Comparison of ENCODE assay signal across 12 cellular contexts in genomic region chr6:130945401-130945919, GRCh38.
DNase-seq lines count a peak whose midpoint lies in the region; ATAC-seq, FAIRE-seq and TF ChIP-seq lines count a peak whose summit lies in the region.
"Had no signal": no experiment of that assay in that cellular context is flagged by ENCODE, and none has a peak within 500 bp of the region (broad histone marks: within the 10 kb centered on the region; RNA-seq: fewer than 3 reads in every experiment).

No MANE protein-coding gene starts in this region.

- no peaks in the 10 kb centered on the region for H3K36me3 Mint-ChIP-seq in astrocyte (ENCODE audit: low read depth, unreplicated experiment)
- H3K36me3 Mint-ChIP-seq in progenitor cell of endocrine pancreas (ENCODE audit: insufficient read depth), result no peaks in the 10 kb centered on the region
- no peaks in the 10 kb centered on the region for H3K36me3 Mint-ChIP-seq in CD4-positive, alpha-beta T cell (ENCODE audit: low read depth)

- H3K79me2 ChIP-seq in astrocyte (ENCODE audit: insufficient read depth, low read length), result peaks cover 3% of the 10 kb centered on the region

- H3K27me3 Mint-ChIP-seq in astrocyte (ENCODE audit: low read depth, unreplicated experiment) (no peaks in the 10 kb centered on the region), progenitor cell of endocrine pancreas (no peaks in the 10 kb centered on the region)
- no peaks in the 10 kb centered on the region for H3K27me3 Mint-ChIP-seq in CD4-positive, alpha-beta T cell

- H4K20me1 ChIP-seq in astrocyte (ENCODE audit: insufficient read depth, low read length), result no peaks in the 10 kb centered on the region

- H3K9me3 Mint-ChIP-seq in astrocyte (ENCODE audit: unreplicated experiment) (no peaks in the 10 kb centered on the region), progenitor cell of endocrine pancreas (ENCODE audit: low read depth) (no peaks in the 10 kb centered on the region)
- H3K9me3 Mint-ChIP-seq in CD4-positive, alpha-beta T cell, result no peaks in the 10 kb centered on the region
- H3K9me3 Mint-ChIP-seq: activated naive CD4-positive, alpha-beta T cell treated with anti-CD3 and anti-CD28 coated beads for 36 hours had no signal

- peak overlapping the region; percentile 58 for H3K4me2 ChIP-seq in astrocyte (ENCODE audit: low read length)

- peak; percentile 65 for FAIRE-seq in astrocyte (lab: Jason Lieb, UNC)

- CTCF ChIA-PET in CD4-positive, alpha-beta T cell (lab: Charles Lee), result no interaction called here

- no peaks in the 10 kb centered on the region for H3K9me3 ChIP-seq in astrocyte (ENCODE audit: insufficient read depth, low read depth, low read length)
- no peaks in the 10 kb centered on the region for H3K9me3 ChIP-seq in CD4-positive, alpha-beta T cell (ENCODE audit: control insufficient read depth, low read length)

- no peaks in the 10 kb centered on the region for H3K36me3 ChIP-seq in astrocyte (ENCODE audit: insufficient read depth, low read length)

- no peak overlapping the region for H2AFZ ChIP-seq in astrocyte (ENCODE audit: low read depth, low read length)

- peaks cover 34% of the 10 kb centered on the region for H3K4me1 Mint-ChIP-seq in astrocyte (ENCODE audit: low read depth, unreplicated experiment)
- peaks cover 30% of the 10 kb centered on the region for H3K4me1 Mint-ChIP-seq in progenitor cell of endocrine pancreas (ENCODE audit: low read depth)
- no peaks in the 10 kb centered on the region for H3K4me1 Mint-ChIP-seq in CD4-positive, alpha-beta T cell (ENCODE audit: low read depth)

- POLR2A ChIA-PET in CD4-positive, alpha-beta T cell (lab: Charles Lee), result no interaction called here

- H3K27me3 ChIP-seq in astrocyte (ENCODE audit: insufficient read depth, low read length), result no peaks in the 10 kb centered on the region
- H3K27me3 ChIP-seq in CD4-positive, alpha-beta T cell (ENCODE audit: control insufficient read depth, insufficient read depth, low read length), result no peaks in the 10 kb centered on the region

- intact Hi-C loops in CD4-positive, alpha-beta T cell (cut with DNase I, micrococcal nuclease), result no loop called here

- DNase-seq in COLO829 (ENCODE audit: low spot score) (peak; percentile 59), astrocyte (ENCODE audit: low read depth) (peak; percentile 78), lung microvascular endothelial cell (ENCODE audit: low read depth in 2 of 2) (peak; percentile 36 to 60), progenitor cell of endocrine pancreas (ENCODE audit: low spot score, unreplicated experiment) (no peak)
- no peak for DNase-seq in CD4-positive, alpha-beta T cell
- DNase-seq in stimulated activated CD4-positive, alpha-beta T cell treated with anti-CD3 and anti-CD28 coated beads, Interleukin-1b, Interleukin-23, amount 100 ng/mL, for 48 hours, result no peak
- DNase-seq in activated CD8-positive, alpha-beta memory T cell treated with anti-CD3 and anti-CD28 coated beads for 24 hours, result no peak
- DNase-seq: activated naive CD4-positive, alpha-beta T cell treated with anti-CD3 and anti-CD28 coated beads for 36 hours; effector CD8-positive, alpha-beta T cell; NCI-H446 treated with DMSO at 0.1 percent for 48 hours had no signal

- H3K4me3 Mint-ChIP-seq in astrocyte (ENCODE audit: unreplicated experiment) (peak overlapping the region; percentile 23), progenitor cell of endocrine pancreas (ENCODE audit: low read depth) (no peak overlapping the region)
- no peak overlapping the region for H3K4me3 Mint-ChIP-seq in CD4-positive, alpha-beta T cell
- H3K4me3 Mint-ChIP-seq: activated naive CD4-positive, alpha-beta T cell treated with anti-CD3 and anti-CD28 coated beads for 36 hours had no signal

- peaks cover 9% of the 10 kb centered on the region for H3K4me1 ChIP-seq in astrocyte (ENCODE audit: insufficient read depth, low read length)

- ATAC-seq in HG02798 (IDR thresholded peaks at IDR 0.05; ENCODE audit: poor library complexity, unreplicated experiment), result peak; percentile 42
- no peak for ATAC-seq in CD4-positive, alpha-beta T cell (ENCODE audit: poor library complexity)
- ATAC-seq: SK-N-SH treated with all-trans-retinoic acid at 6 μM for 48 hours had no signal

- peak overlapping the region; percentile 27 for H3K4me3 ChIP-seq in astrocyte (ENCODE audit: insufficient read depth, low read depth, low read length)

- no peak overlapping the region for H3K9ac ChIP-seq in astrocyte (ENCODE audit: low read length)

- TF ChIP-seq CTCF in astrocyte (IDR thresholded peaks at IDR 0.05; ENCODE audit: insufficient read depth, low read depth, low read length) (no peak), progenitor cell of endocrine pancreas (IDR thresholded peaks at IDR 0.05; ENCODE audit: unreplicated experiment) (no peak)
- TF ChIP-seq CTCF in CD4-positive, alpha-beta T cell (IDR thresholded peaks at IDR 0.05), result no peak

- H3K27ac Mint-ChIP-seq in astrocyte (ENCODE audit: unreplicated experiment), result peak overlapping the region; percentile 44
- H3K27ac Mint-ChIP-seq in progenitor cell of endocrine pancreas, result no peak overlapping the region
- H3K27ac Mint-ChIP-seq in CD4-positive, alpha-beta T cell, result no peak overlapping the region
- H3K27ac Mint-ChIP-seq: activated naive CD4-positive, alpha-beta T cell treated with anti-CD3 and anti-CD28 coated beads for 36 hours had no signal

- H3K27ac ChIP-seq in astrocyte (ENCODE audit: low read depth, low read length), result no peak overlapping the region
- H3K27ac ChIP-seq in CD4-positive, alpha-beta T cell (ENCODE audit: low read depth, low read length), result no peak overlapping the region

Comparison
In these comparisons a context has a peak if more than half of its experiments do, and no peak if none do; other contexts are left out.
1. DNase-seq: peak in COLO829 (single experiment), astrocyte (single experiment) and lung microvascular endothelial cell (2 of 2); none in progenitor cell of endocrine pancreas (single experiment), CD4-positive, alpha-beta T cell (0 of 10), stimulated activated CD4-positive, alpha-beta T cell treated with anti-CD3 and anti-CD28 coated beads, Interleukin-1b, Interleukin-23, amount 100 ng/mL, for 48 hours (single experiment) and activated CD8-positive, alpha-beta memory T cell treated with anti-CD3 and anti-CD28 coated beads for 24 hours (single experiment).